9 cellular contexts compared by ENCODE assay signal in the genomic region with DNA sequence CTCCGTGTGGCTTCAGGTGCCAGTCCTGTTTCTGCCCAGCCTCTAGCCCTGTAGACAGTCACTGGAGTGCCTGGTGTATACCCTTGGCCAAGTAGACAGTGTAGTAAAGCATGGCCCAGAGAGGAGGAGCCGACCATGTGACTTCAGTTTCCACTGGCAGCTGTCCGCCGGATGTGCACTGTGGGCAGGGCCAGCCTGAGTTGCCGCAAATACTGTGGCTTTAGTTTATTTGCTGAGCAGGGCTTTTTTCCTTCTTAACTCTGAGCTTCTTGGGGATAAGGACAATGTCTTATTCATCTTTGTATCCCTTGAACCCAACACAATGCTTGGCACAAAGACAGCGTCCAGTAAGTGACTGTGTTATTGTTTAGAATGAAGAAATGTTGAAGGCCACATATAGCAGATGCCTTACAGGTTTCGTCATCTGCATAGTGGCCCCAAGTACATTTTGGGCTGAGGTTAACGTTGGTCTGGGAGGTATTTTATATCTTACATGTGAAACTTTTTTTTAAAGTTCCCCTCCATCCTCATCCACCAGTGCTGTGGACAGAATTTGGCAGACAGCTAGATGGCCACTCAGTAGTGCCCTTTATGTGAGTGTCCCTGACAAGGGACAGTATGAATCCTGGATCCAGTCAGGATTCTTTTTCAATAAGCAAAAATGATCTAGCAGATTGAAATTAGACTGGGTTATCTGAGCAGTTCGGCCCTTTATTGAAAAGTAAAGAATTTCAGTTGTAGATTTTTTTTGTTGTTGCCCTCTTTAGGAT. TPM values are rescaled to one million over a fixed set of nuclear protein-coding genes. Genes with fewer than 3 reads are reported as not detected.
A peak's percentile ranks its signal among the peaks of the same experiment; 100 is the strongest.
DNase-seq lines count a peak whose midpoint lies in the region; ATAC-seq and TF ChIP-seq lines count a peak whose summit lies in the region.
"Had no signal": no experiment of that assay in that cellular context is flagged by ENCODE, and none has a peak within 500 bp of the region (broad histone marks: within the 10 kb centered on the region; RNA-seq: fewer than 3 reads in every experiment).

No MANE protein-coding gene starts in this region.

- TF ChIP-seq CTCF in GM13977 (IDR thresholded peaks at IDR 0.05; ENCODE audit: extremely low read depth, insufficient read depth, missing control alignments) (no peak), Panc1 (IDR thresholded peaks at IDR 0.05) (no peak), Caco-2 (IDR thresholded peaks at IDR 0.05; ENCODE audit: insufficient read depth in 1 of 2, low read depth in 1 of 2, low read length in 1 of 2, severe bottlenecking in 1 of 2, unreplicated experiment in 1 of 2) (no peak)

- DNase-seq in GM13977 (ENCODE audit: low spot score), result peak; percentile 67
- no peak for DNase-seq in Panc1 (ENCODE audit: low read depth, low spot score)
- peak; percentile 64 to 69 (median 65) for DNase-seq in immature natural killer cell
- DNase-seq in stimulated activated CD4-positive, alpha-beta T cell treated with anti-CD3 and anti-CD28 coated beads, Interleukin-4, amount 100 ng/mL, for 24 hours, result peak; percentile 54
- no peak for DNase-seq in Caco-2
- DNase-seq in DMS114 treated with DMSO at 0.1 percent for 48 hours (lab: John Stamatoyannopoulos, UW; ENCODE audit: unreplicated experiment), result no peak

- H3K4me1 Mint-ChIP-seq in activated naive CD4-positive, alpha-beta T cell treated with anti-CD3 and anti-CD28 coated beads, Interleukin-2, amount 50 U/mL, for 24 hours, result peaks cover 59% of the 10 kb centered on the region
- peaks cover 57 to 74% of the 10 kb centered on the region in 2 donors for H3K4me1 Mint-ChIP-seq in immature natural killer cell
- no peaks in the 10 kb centered on the region for H3K4me1 Mint-ChIP-seq in Caco-2 (ENCODE audit: low read depth, unreplicated experiment)

- H3K27ac ChIP-seq in Panc1 (ENCODE audit: low read length), result peak overlapping the region; percentile 48

- BruUV-seq in Panc1 (replicated peaks; lab: Mats Ljungman, UMichigan), result no TSS peak
- BruUV-seq in Caco-2 (replicated peaks; lab: Mats Ljungman, UMichigan), result no TSS peak

- H3K27ac Mint-ChIP-seq in activated naive CD4-positive, alpha-beta T cell treated with anti-CD3 and anti-CD28 coated beads, Interleukin-2, amount 50 U/mL, for 24 hours, result peak overlapping the region; percentile 41
- H3K27ac Mint-ChIP-seq in immature natural killer cell (peak overlapping the region; percentile 80 to 93 (median 90)), Caco-2 (ENCODE audit: unreplicated experiment) (no peak overlapping the region)

- H3K36me3 ChIP-seq in Panc1 (ENCODE audit: control insufficient read depth, insufficient read depth, low read length) (0 out of 2 replicates have a peak, but pooled peaks cover 3% of the 10 kb centered on the region), Caco-2 (ENCODE audit: control insufficient read depth, insufficient read depth, low read length) (no peaks in the 10 kb centered on the region)

- POLR2A ChIA-PET in Panc1 (lab: Charles Lee), result no interaction called here
- POLR2A ChIA-PET in Caco-2 (lab: Charles Lee), result no interaction called here

- CTCF ChIA-PET in Panc1 (lab: Charles Lee) (no interaction called here), Caco-2 (lab: Charles Lee) (no interaction called here)

- H3K27me3 Mint-ChIP-seq in activated naive CD4-positive, alpha-beta T cell treated with anti-CD3 and anti-CD28 coated beads, Interleukin-2, amount 50 U/mL, for 24 hours, result no peaks in the 10 kb centered on the region
- H3K27me3 Mint-ChIP-seq in immature natural killer cell (ENCODE audit: low read depth in 3 of 3), result peaks cover 0 to 2% (median 0%) of the 10 kb centered on the region in 3 donors
- H3K27me3 Mint-ChIP-seq in Caco-2 (ENCODE audit: insufficient read depth, unreplicated experiment), result no peaks in the 10 kb centered on the region

- H3K27me3 ChIP-seq in Panc1 (ENCODE audit: control insufficient read depth, insufficient read depth, low read length) (no peaks in the 10 kb centered on the region), Caco-2 (replicated peaks; ENCODE audit: control insufficient read depth, insufficient read depth, low read length) (no peaks in the 10 kb centered on the region)

- H3K9me3 ChIP-seq in Panc1 (ENCODE audit: control insufficient read depth, insufficient read depth, low read depth, low read length), result no peaks in the 10 kb centered on the region
- no peaks in the 10 kb centered on the region for H3K9me3 ChIP-seq in Caco-2

- no peaks in the 10 kb centered on the region for H3K9me3 Mint-ChIP-seq in activated naive CD4-positive, alpha-beta T cell treated with anti-CD3 and anti-CD28 coated beads, Interleukin-2, amount 50 U/mL, for 24 hours
- H3K9me3 Mint-ChIP-seq in immature natural killer cell, result no peaks in the 10 kb centered on the region
- no peaks in the 10 kb centered on the region for H3K9me3 Mint-ChIP-seq in Caco-2 (ENCODE audit: unreplicated experiment)

- intact Hi-C loops in Panc1 (cut with micrococcal nuclease; ENCODE audit: unreplicated experiment) (no loop called here), Caco-2 (cut with micrococcal nuclease; ENCODE audit: unreplicated experiment) (no loop called here)

- H3K4me1 ChIP-seq in Panc1 (ENCODE audit: control insufficient read depth, insufficient read depth, low read length) (peaks cover 46% of the 10 kb centered on the region), Caco-2 (no peaks in the 10 kb centered on the region)

- H3K4me3 Mint-ChIP-seq in activated naive CD4-positive, alpha-beta T cell treated with anti-CD3 and anti-CD28 coated beads, Interleukin-2, amount 50 U/mL, for 24 hours, result peak overlapping the region; percentile 15
- H3K4me3 Mint-ChIP-seq in immature natural killer cell (peak overlapping the region; percentile 69 to 86 (median 82)), Caco-2 (ENCODE audit: unreplicated experiment) (no peak overlapping the region)

- ATAC-seq in HG02798 (IDR thresholded peaks at IDR 0.05; ENCODE audit: poor library complexity, unreplicated experiment) (peak; percentile 96), Panc1 (peak; percentile 54)

- in situ Hi-C loops in GM13977 (cut with MboI; ENCODE audit: low pct_unique_long_range_greater_than_20kb, low sequenced_read_pairs, unreplicated experiment) (no loop called here), Panc1 (cut with HindIII; ENCODE audit: low pct_unique_long_range_greater_than_20kb, low sequenced_read_pairs) (no loop called here)

- H3K4me3 ChIP-seq in Panc1 (ENCODE audit: low read depth in 2 of 2, low read length in 2 of 2), result no peak overlapping the region
- no peak overlapping the region for H3K4me3 ChIP-seq in Caco-2 (ENCODE audit: low read depth, low read length)

- H3K36me3 Mint-ChIP-seq in activated naive CD4-positive, alpha-beta T cell treated with anti-CD3 and anti-CD28 coated beads, Interleukin-2, amount 50 U/mL, for 24 hours, result no peaks in the 10 kb centered on the region
- H3K36me3 Mint-ChIP-seq in immature natural killer cell (peaks cover 0 to 12% (median 0%) of the 10 kb centered on the region in 3 donors), Caco-2 (ENCODE audit: insufficient read depth, unreplicated experiment) (no peaks in the 10 kb centered on the region)

RNA-seq across cellular contexts. Expression of a gene that starts 40.6 kb away (rescaled TPM):
- 2.1 TPM for total RNA-seq in Panc1 (2021; ENCODE audit: unreplicated experiment)
- polyA plus RNA-seq in Panc1 (2012; ENCODE audit: insufficient read length), result not detected
- under 1 TPM in 1 of 3 donors, not detected in 2; 0.12 TPM for polyA plus RNA-seq in immature natural killer cell
- total RNA-seq in Caco-2 (2022), result not detected in 2 replicates
- total RNA-seq: NCI-H460 had no signal

RNA-seq across cellular contexts. Expression of a gene that starts 52.8 kb away (rescaled TPM):
- total RNA-seq in Panc1 (2021; ENCODE audit: unreplicated experiment) (91.3 TPM), Caco-2 (2022) (26.3 and 28.2 TPM in 2 replicates)
- polyA plus RNA-seq in Panc1 (2012; ENCODE audit: insufficient read length), result 99.5 TPM
- 10 to 100 TPM; 34.1 to 53.1 (median 35.2) TPM for polyA plus RNA-seq in immature natural killer cell

RNA-seq across cellular contexts. Expression of a gene that starts 57.5 kb away (rescaled TPM):
- 12.9 TPM for total RNA-seq in Panc1 (2021; ENCODE audit: unreplicated experiment)
- 13.0 TPM for polyA plus RNA-seq in Panc1 (2012; ENCODE audit: insufficient read length)
- 10 to 100 TPM; 36.9 to 64.3 (median 51.8) TPM for polyA plus RNA-seq in immature natural killer cell
- 12.3 and 12.6 TPM in 2 replicates for total RNA-seq in Caco-2 (2022)

Comparison
In these comparisons a context has a peak if more than half of its experiments do, and no peak if none do; other contexts are left out.
1. DNase-seq: peak in GM13977 (single experiment), immature natural killer cell (3 of 3) and stimulated activated CD4-positive, alpha-beta T cell treated with anti-CD3 and anti-CD28 coated beads, Interleukin-4, amount 100 ng/mL, for 24 hours (single experiment); none in Panc1 (single experiment), Caco-2 (0 of 2) and DMS114 treated with DMSO at 0.1 percent for 48 hours (single experiment).